14 cellular contexts compared by ENCODE assay signal in the genomic region with DNA sequence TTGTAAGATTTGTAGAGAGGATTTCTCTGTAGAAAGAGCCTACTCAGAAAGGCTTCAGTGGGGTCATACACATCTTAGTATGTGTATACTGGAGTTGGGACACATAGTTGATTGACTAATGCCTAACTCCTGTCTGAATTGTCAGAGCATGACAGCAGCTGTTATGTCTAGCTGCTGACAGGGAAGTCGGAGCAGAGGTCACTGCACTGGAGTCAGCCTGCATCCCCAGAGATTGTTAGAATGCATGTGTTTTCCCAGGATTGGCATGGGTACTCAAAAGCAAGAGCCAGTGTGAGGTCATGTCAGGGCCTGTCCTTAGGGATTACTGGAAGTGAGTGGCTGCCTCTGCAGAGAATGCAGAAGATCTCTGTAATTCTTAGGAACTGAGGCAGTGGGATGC.
DNase-seq lines count a peak whose midpoint lies in the region; FAIRE-seq and TF ChIP-seq lines count a peak whose summit lies in the region.
"Had no signal": no experiment of that assay in that cellular context is flagged by ENCODE, and none has a peak within 500 bp of the region (broad histone marks: within the 10 kb centered on the region; RNA-seq: fewer than 3 reads in every experiment).

No MANE protein-coding gene starts in this region.

- no peaks in the 10 kb centered on the region for H3K9me1 ChIP-seq in keratinocyte (ENCODE audit: control insufficient read depth, extremely low read depth, insufficient read depth, low read length)

- peak; percentile 4 for DNase-seq in HuH-7 (ENCODE audit: low spot score)
- peak; percentile 71 for DNase-seq in dermis blood vessel endothelial cell
- DNase-seq in keratinocyte (ENCODE audit: low read depth, low spot score): no peak
- DNase-seq in renal cortical epithelial cell (ENCODE audit: low read depth): peak; percentile 94
- DNase-seq in stimulated activated naive CD4-positive, alpha-beta T cell treated with Interleukin-2 at 50 U/mL for 16 hours (lab: John Stamatoyannopoulos, UW): no peak
- no peak for DNase-seq in activated naive CD4-positive, alpha-beta T cell treated with Interleukin-2 at 50 U/mL for 16 hours
- DNase-seq in NCI-H226: no peak
- DNase-seq in NCI-H748 (lab: John Stamatoyannopoulos, UW; ENCODE audit: unreplicated experiment): no peak
- DNase-seq: activated CD4-positive, alpha-beta memory T cell treated with anti-CD3 and anti-CD28 coated beads for 36 hours; CD4-positive, alpha-beta T cell; dorsolateral prefrontal cortex; natural killer cell; NCI-H1436; NCI-H82 had no signal

- H3K9ac ChIP-seq in keratinocyte (ENCODE audit: control insufficient read depth, extremely low read depth, insufficient read depth, low read length): no peak overlapping the region

- H3K27ac ChIP-seq in keratinocyte (ENCODE audit: control insufficient read depth, insufficient read depth, low read length): no peak overlapping the region
- H3K27ac ChIP-seq: dorsolateral prefrontal cortex had no signal

- H3K27me3 ChIP-seq in keratinocyte (ENCODE audit: control insufficient read depth, extremely low read depth, insufficient read depth, low read length): no peaks in the 10 kb centered on the region

- dilution Hi-C loops in keratinocyte (cut with MboI; ENCODE audit: extremely low pct_ligation_motif_present, low sequenced_read_pairs): no loop called here

- H4K20me1 ChIP-seq in keratinocyte (ENCODE audit: control insufficient read depth, extremely low read depth, insufficient read depth, low read length): no peaks in the 10 kb centered on the region

- no peak for TF ChIP-seq CTCF in keratinocyte (optimal IDR thresholded peaks at IDR 0.05 in 1 of 3, IDR thresholded peaks at IDR 0.05 in 1 of 3, conservative IDR thresholded peaks at IDR 0.05 in 1 of 3; ENCODE audit: extremely low read depth in 1 of 3, insufficient read depth in 2 of 3, low read length in 3 of 3)

- no peaks in the 10 kb centered on the region for H3K9me3 ChIP-seq in keratinocyte (ENCODE audit: control insufficient read depth, low read depth, low read length)

- peak overlapping the region; percentile 19 for H3K4me2 ChIP-seq in keratinocyte (ENCODE audit: control insufficient read depth, extremely low read depth, insufficient read depth, low read depth, low read length)

- H3K4me1 ChIP-seq in keratinocyte (ENCODE audit: control insufficient read depth, extremely low read depth, insufficient read depth, low read length): peaks cover 7% of the 10 kb centered on the region

- H3K4me3 ChIP-seq in keratinocyte (ENCODE audit: control insufficient read depth in 2 of 3, extremely low read depth in 1 of 3, insufficient read depth in 2 of 3, low read depth in 1 of 3, low read length in 3 of 3): no peak overlapping the region
- H3K4me3 ChIP-seq: dorsolateral prefrontal cortex had no signal

- H3K36me3 ChIP-seq in keratinocyte (ENCODE audit: control insufficient read depth in 2 of 2, extremely low read depth in 1 of 2, insufficient read depth in 2 of 2, low read length in 2 of 2): peaks cover 0 to 3% of the 10 kb centered on the region in 2 experiments

- peak; percentile 75 for FAIRE-seq in keratinocyte (lab: Jason Lieb, UNC)

- no peaks in the 10 kb centered on the region for H3K79me2 ChIP-seq in keratinocyte (ENCODE audit: control insufficient read depth, insufficient read depth, low read length)

- peak overlapping the region; percentile 44 for H2AFZ ChIP-seq in keratinocyte (ENCODE audit: control insufficient read depth, low read length)

Comparison
In these comparisons a context has a peak if more than half of its experiments do, and no peak if none do; other contexts are left out.
1. DNase-seq: peak in HuH-7 (single experiment), dermis blood vessel endothelial cell (single experiment) and renal cortical epithelial cell (single experiment); none in keratinocyte (single experiment), stimulated activated naive CD4-positive, alpha-beta T cell treated with Interleukin-2 at 50 U/mL for 16 hours (single experiment), activated naive CD4-positive, alpha-beta T cell treated with Interleukin-2 at 50 U/mL for 16 hours (single experiment), NCI-H226 (single experiment) and NCI-H748 (single experiment).